Comparison of ENCODE assay signal across 12 cellular contexts in genomic region chr9:115498338-115498737, GRCh38.
A peak's percentile ranks its signal among the peaks of the same experiment; 100 is the strongest.
DNase-seq lines count a peak whose midpoint lies in the region; ATAC-seq and TF ChIP-seq lines count a peak whose summit lies in the region.
"Had no signal": no experiment of that assay in that cellular context is flagged by ENCODE, and none has a peak within 500 bp of the region (broad histone marks: within the 10 kb centered on the region; RNA-seq: fewer than 3 reads in every experiment).

No MANE protein-coding gene starts in this region.

- H3K9me3 ChIP-seq in PC-3 (ENCODE audit: low read length): no peaks in the 10 kb centered on the region

- peak overlapping the region; percentile 73 for H3K27ac ChIP-seq in PC-3 (ENCODE audit: low read length)

- intact Hi-C loops in PC-3 (cut with micrococcal nuclease): loop anchor here (5.0 to 10.0 kb wide), 3 partner anchors 101 to 381 kb away; partner anchors contain the start of gene TNC

- H3K4me1 ChIP-seq in PC-3 (ENCODE audit: insufficient read depth, low read length): peaks cover 43% of the 10 kb centered on the region

- peak overlapping the region; percentile 57 for H3K4me2 ChIP-seq in PC-3 (ENCODE audit: low read length)

- POLR2A ChIA-PET in PC-3 (lab: Charles Lee; ENCODE audit: unreplicated experiment): no interaction called here

- no peaks in the 10 kb centered on the region for H4K20me1 ChIP-seq in PC-3 (ENCODE audit: low read length)

- BruUV-seq in PC-3 (replicated peaks; lab: Mats Ljungman, UMichigan): no TSS peak

- no peaks in the 10 kb centered on the region for H3F3A ChIP-seq in PC-3 (ENCODE audit: low read length, unreplicated experiment)

- H3K9me2 ChIP-seq in PC-3 (replicated peaks; ENCODE audit: low read length): no peaks in the 10 kb centered on the region

- peak; percentile 96 for ATAC-seq in PC-3
- peak; percentile 52 for ATAC-seq in esophagus mucosa
- ATAC-seq in GM19328 (IDR thresholded peaks at IDR 0.05; ENCODE audit: unreplicated experiment): no peak
- ATAC-seq in GM19324 (IDR thresholded peaks at IDR 0.05; ENCODE audit: low FRiP score, unreplicated experiment): no peak

- H3K9ac ChIP-seq in PC-3 (ENCODE audit: low read length): no peak overlapping the region; the same call in 1 of the 2 replicates

- DNase-seq in DMS53 treated with DMSO at 0.1 percent for 48 hours (lab: John Stamatoyannopoulos, UW; ENCODE audit: unreplicated experiment) (peak; percentile 36), PC-3 (peak; percentile 77), renal cortical epithelial cell (ENCODE audit: low read depth) (peak; percentile 22)
- DNase-seq in stimulated activated CD4-positive, alpha-beta T cell treated with anti-CD3 and anti-CD28 coated beads, Interleukin-4, amount 100 ng/mL, for 1 hour: no peak
- DNase-seq: CD8-positive, alpha-beta memory T cell; NCI-H1092 treated with DMSO at 0.1 percent for 48 hours; NCI-H1694 treated with DMSO at 0.1 percent for 48 hours; NCI-H446; SIG-M5 had no signal

- no peaks in the 10 kb centered on the region for H3K27me3 ChIP-seq in PC-3 (ENCODE audit: low read length)

- TF ChIP-seq CTCF in PC-3 (conservative IDR thresholded peaks at IDR 0.05; ENCODE audit: low read depth, low read length): no peak

- H3K79me2 ChIP-seq in PC-3 (ENCODE audit: low read length): no peaks in the 10 kb centered on the region

- CTCF ChIA-PET in PC-3 (lab: Charles Lee): no interaction called here

- H3K4me3 ChIP-seq in PC-3 (ENCODE audit: low read length): no peak overlapping the region

- no peaks in the 10 kb centered on the region for H3K36me3 ChIP-seq in PC-3 (ENCODE audit: low read depth, low read length)

- H2AFZ ChIP-seq in PC-3 (ENCODE audit: low read length): peak overlapping the region; percentile 18; the same call in 1 of the 2 replicates

Comparison
In these comparisons a context has a peak if more than half of its experiments do, and no peak if none do; other contexts are left out.
1. ATAC-seq: peak in PC-3 (single experiment) and esophagus mucosa (single experiment); none in GM19328 (single experiment) and GM19324 (single experiment).